In genomic region chr5:132510076-132510475, GRCh38 we compare ENCODE assay signal across 13 cellular contexts. TPM values are rescaled to one million over a fixed set of nuclear protein-coding genes. Genes with fewer than 3 reads are reported as not detected.
DNase-seq lines count a peak whose midpoint lies in the region; ATAC-seq and TF ChIP-seq lines count a peak whose summit lies in the region.
"Had no signal": no experiment of that assay in that cellular context is flagged by ENCODE, and none has a peak within 500 bp of the region (broad histone marks: within the 10 kb centered on the region; RNA-seq: fewer than 3 reads in every experiment).

No MANE protein-coding gene starts in this region.

- POLR2A ChIA-PET in AG04450 (lab: Yijun Ruan, JAX) = interaction anchor here (0.6 to 1.4 kb wide), 7 partner anchors 12 to 283 kb away, joined by 3 to 6 read pairs (median 4); partner anchors contain the start of gene IRF1

- DNase-seq in AG04450 (ENCODE audit: low read depth, low spot score) = peak; percentile 86
- DNase-seq in GM23248 = peak; percentile 70
- peak; percentile 98 for DNase-seq in amniotic epithelial cell (ENCODE audit: low read depth)
- DNase-seq in fibroblast of villous mesenchyme (ENCODE audit: low read depth) = peak; percentile 96
- no peak for DNase-seq in NCI-H2227 (lab: John Stamatoyannopoulos, UW; ENCODE audit: unreplicated experiment)
- no peak for DNase-seq in uterus
- DNase-seq in activated CD4-positive, alpha-beta T cell treated with anti-CD3 and anti-CD28 coated beads, Interleukin-2, amount 50 U/mL, for 48 hours = no peak
- DNase-seq: activated gamma-delta T cell; NCI-H2227 treated with DMSO at 0.1 percent for 48 hours; stimulated activated CD4-positive, alpha-beta T cell treated with anti-CD3 and anti-CD28 coated beads, Interleukin-12 subunit alpha, Interleukin-12 subunit beta, amount 100 ng/mL, for 4 hours had no signal

- H3K4me3 ChIP-seq in AG04450 (ENCODE audit: low read depth, low read length) (no peak overlapping the region), GM23248 (no peak overlapping the region), fibroblast of villous mesenchyme (ENCODE audit: low read depth, low read length) (no peak overlapping the region), uterus (no peak overlapping the region)
- H3K4me3 ChIP-seq: hepatocyte had no signal

- H3K4me1 ChIP-seq in GM23248 (ENCODE audit: insufficient read depth) (peaks cover 20% of the 10 kb centered on the region), uterus (no peaks in the 10 kb centered on the region)
- H3K4me1 ChIP-seq: parathyroid adenoma had no signal

- CTCF ChIA-PET in AG04450 (lab: Charles Lee) = interaction anchor here (2.0 to 4.5 kb wide), 3 partner anchors 17 to 310 kb away, joined by 9 to 31 read pairs (median 25); no protein-coding TSS in a partner anchor

- TF ChIP-seq POLR2A in uterus (IDR thresholded peaks at IDR 0.05) = no peak

- TF ChIP-seq CTCF in AG04450 (IDR thresholded peaks at IDR 0.05; ENCODE audit: low read depth, low read length) = no peak
- TF ChIP-seq CTCF in fibroblast of villous mesenchyme (IDR thresholded peaks at IDR 0.05; ENCODE audit: insufficient read depth, low read depth, low read length) = no peak
- no peak for TF ChIP-seq CTCF in uterus (IDR thresholded peaks at IDR 0.05)

- no peak overlapping the region for H3K9ac ChIP-seq in GM23248
- H3K9ac ChIP-seq: parathyroid adenoma had no signal

- in situ Hi-C loops in GM23248 (cut with MboI) = no loop called here

- H3K36me3 ChIP-seq in GM23248 (ENCODE audit: low read depth) = no peaks in the 10 kb centered on the region
- H3K36me3 ChIP-seq in uterus = no peaks in the 10 kb centered on the region

- no peak for ATAC-seq in GM21723 (IDR thresholded peaks at IDR 0.05; ENCODE audit: unreplicated experiment)

- no peak overlapping the region for H2AFZ ChIP-seq in GM23248
- H2AFZ ChIP-seq: hepatocyte, parathyroid adenoma had no signal

- no peaks in the 10 kb centered on the region for H3K9me2 ChIP-seq in GM23248 (ENCODE audit: insufficient read depth)

- no peaks in the 10 kb centered on the region for H4K20me1 ChIP-seq in GM23248 (ENCODE audit: insufficient read depth)

- peaks cover 26% of the 10 kb centered on the region for H3F3A ChIP-seq in GM23248 (ENCODE audit: insufficient read depth)

- H3K27me3 ChIP-seq in AG04450 (ENCODE audit: control insufficient read depth, insufficient read depth, low read length) (no peaks in the 10 kb centered on the region), GM23248 (replicated peaks; ENCODE audit: insufficient read depth) (no peaks in the 10 kb centered on the region), uterus (no peaks in the 10 kb centered on the region)
- H3K27me3 ChIP-seq: hepatocyte had no signal

- no peak overlapping the region for H3K4me2 ChIP-seq in GM23248 (ENCODE audit: unreplicated experiment)
- H3K4me2 ChIP-seq: hepatocyte had no signal

- no peaks in the 10 kb centered on the region for H3K79me2 ChIP-seq in GM23248 (ENCODE audit: insufficient read depth)
- H3K79me2 ChIP-seq: hepatocyte, parathyroid adenoma had no signal

- intact Hi-C loops in uterus (cut with DNase I; ENCODE audit: low total_unique reads) = no loop called here

- H3K27ac ChIP-seq in AG04450 (ENCODE audit: low read depth, low read length) = no peak overlapping the region
- H3K27ac ChIP-seq in GM23248 = no peak overlapping the region
- H3K27ac ChIP-seq in uterus = no peak overlapping the region
- H3K27ac ChIP-seq: hepatocyte, parathyroid adenoma had no signal

- H3K9me3 ChIP-seq in AG04450 (ENCODE audit: control insufficient read depth, insufficient read depth, low read length) = peaks cover 8% of the 10 kb centered on the region
- no peaks in the 10 kb centered on the region for H3K9me3 ChIP-seq in GM23248 (ENCODE audit: low read depth)
- H3K9me3 ChIP-seq in uterus = no peaks in the 10 kb centered on the region

RNA-seq across cellular contexts. Expression of gene IRF1, which starts 19.5 kb away (rescaled TPM):
- 22.6 and 30.0 TPM in 2 replicates for polyA plus RNA-seq in AG04450 (2011; rRNA removed)
- 47.8 and 59.2 TPM in 2 replicates for polyA minus RNA-seq in AG04450 (2011; rRNA and poly(A)+ RNA removed)
- 6.2 and 10.4 TPM in 2 replicates for total RNA-seq in GM23248 (2014; rRNA removed; shearing (Covaris generic))
- 21.7 and 22.2 TPM in 2 replicates for polyA plus RNA-seq in GM23248 (2016; fragmentation: Nextera tagmentation; extraction: Ambion mirVana)
- total RNA-seq in fibroblast of villous mesenchyme = 27.1 and 56.6 TPM in 2 replicates
- total RNA-seq in uterus = 100 to 1,000 TPM in 1 of 4 donors, 10 to 100 TPM in 2, 1 to 10 TPM in 1; 3.8 to 110 (median 25.7) TPM

RNA-seq across cellular contexts. Expression of gene IL5, which starts 33.2 kb away (rescaled TPM):
- not detected in 2 replicates for polyA plus RNA-seq in AG04450 (2011; rRNA removed)
- polyA minus RNA-seq in AG04450 (2011; rRNA and poly(A)+ RNA removed) = not detected in 2 replicates
- total RNA-seq in GM23248 (2014; rRNA removed; shearing (Covaris generic)) = not detected in 2 replicates
- not detected in 2 replicates for polyA plus RNA-seq in GM23248 (2016; fragmentation: Nextera tagmentation; extraction: Ambion mirVana)
- total RNA-seq in fibroblast of villous mesenchyme = not detected in 2 replicates
- not detected for total RNA-seq in uterus
- total RNA-seq: hepatocyte had no signal
- polyA plus RNA-seq: hepatocyte had no signal

RNA-seq across cellular contexts. Expression of gene RAD50, which starts 46.7 kb away (rescaled TPM):
- 17.6 and 25.3 TPM in 2 replicates for polyA plus RNA-seq in AG04450 (2011; rRNA removed)
- polyA minus RNA-seq in AG04450 (2011; rRNA and poly(A)+ RNA removed) = 31.1 and 41.4 TPM in 2 replicates
- 17.7 and 21.5 TPM in 2 replicates for total RNA-seq in GM23248 (2014; rRNA removed; shearing (Covaris generic))
- polyA plus RNA-seq in GM23248 (2016; fragmentation: Nextera tagmentation; extraction: Ambion mirVana) = 40.9 and 44.0 TPM in 2 replicates
- 33.8 and 46.6 TPM in 2 replicates for total RNA-seq in fibroblast of villous mesenchyme
- 10 to 100 TPM; 13.8 to 50.0 (median 32.6) TPM for total RNA-seq in uterus

Comparison
In these comparisons a context has a peak if more than half of its experiments do, and no peak if none do; other contexts are left out.
1. DNase-seq: peak in AG04450 (single experiment), GM23248 (single experiment), amniotic epithelial cell (single experiment) and fibroblast of villous mesenchyme (single experiment); none in NCI-H2227 (single experiment), uterus (0 of 2) and activated CD4-positive, alpha-beta T cell treated with anti-CD3 and anti-CD28 coated beads, Interleukin-2, amount 50 U/mL, for 48 hours (0 of 2).